Comparison of ENCODE assay signal across 28 cellular contexts in the genomic region with DNA sequence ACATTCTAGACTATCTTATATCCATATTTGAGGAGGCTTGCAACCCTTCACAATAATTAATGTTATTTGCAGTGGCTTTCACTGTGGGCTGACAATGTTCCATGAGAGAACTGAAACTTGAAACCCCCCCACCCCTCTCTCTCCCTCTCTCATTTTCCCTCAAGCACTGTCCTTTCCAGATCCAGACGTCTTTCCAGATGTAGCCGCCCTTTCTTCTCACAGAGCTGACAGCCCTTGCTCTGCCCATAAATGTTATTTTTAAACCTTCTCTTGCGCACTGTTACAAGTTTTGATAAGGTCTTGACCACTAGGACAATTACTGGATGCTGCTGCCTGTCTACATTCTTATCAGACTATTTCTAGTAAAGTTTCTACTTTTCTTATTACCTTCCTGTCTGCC.
"Had no signal": no experiment of that assay in that cellular context is flagged by ENCODE, and none has a peak within 500 bp of the region (broad histone marks: within the 10 kb centered on the region; RNA-seq: fewer than 3 reads in every experiment).

No MANE protein-coding gene starts in this region.

- H3K27ac ChIP-seq: adrenal gland, body of pancreas, colonic mucosa, epithelial cell of prostate, esophagus squamous epithelium, gastroesophageal sphincter had no signal

- ATAC-seq: activated CD4-positive, alpha-beta T cell treated with anti-CD3 and anti-CD28 coated beads for 36 hours; activated CD8-positive, alpha-beta memory T cell treated with anti-CD3 and anti-CD28 coated beads, Interleukin-2, amount 10 ng/mL, durations not matched to agents 7 days and 5 days; activated CD8-positive, alpha-beta T cell treated with anti-CD3 and anti-CD28 coated beads, Interleukin-2, amount 10 ng/mL, durations not matched to agents 7 days and 5 days; activated naive CD8-positive, alpha-beta T cell treated with anti-CD3 and anti-CD28 coated beads, Interleukin-2, amount 50 U/mL, for 24 hours; activated T-cell treated with anti-CD3 and anti-CD28 coated beads, Interleukin-2, amount 50 U/mL, for 72 hours; body of pancreas; gastroesophageal sphincter had no signal

- H3K36me3 ChIP-seq: adrenal gland, colonic mucosa, esophagus squamous epithelium, gastroesophageal sphincter had no signal

- H3K4me1 Mint-ChIP-seq: activated CD4-positive, alpha-beta T cell treated with anti-CD3 and anti-CD28 coated beads for 36 hours; activated CD4-positive, alpha-beta T cell treated with anti-CD3 and anti-CD28 coated beads, Interleukin-2, amount 10 ng/mL, durations not matched to agents 24 days and 14 days; activated CD8-positive, alpha-beta memory T cell treated with anti-CD3 and anti-CD28 coated beads, Interleukin-2, amount 10 ng/mL, durations not matched to agents 7 days and 5 days; activated naive CD4-positive, alpha-beta T cell treated with anti-CD3 and anti-CD28 coated beads, Interleukin-2, amount 50 U/mL, for 24 hours; activated naive CD8-positive, alpha-beta T cell treated with anti-CD3 and anti-CD28 coated beads for 36 hours; activated naive CD8-positive, alpha-beta T cell treated with anti-CD3 and anti-CD28 coated beads, Interleukin-2, amount 50 U/mL, for 24 hours had no signal

- H3K4me3 ChIP-seq: adrenal gland, body of pancreas, colonic mucosa, esophagus squamous epithelium, gastroesophageal sphincter had no signal

- DNase-seq: activated CD4-positive, alpha-beta memory T cell treated with anti-CD3 and anti-CD28 coated beads for 36 hours; activated CD4-positive, alpha-beta T cell treated with anti-CD3 and anti-CD28 coated beads for 36 hours; activated CD4-positive, alpha-beta T cell treated with anti-CD3 and anti-CD28 coated beads, Interleukin-2, amount 10 ng/mL, durations not matched to agents 24 days and 14 days; activated CD4-positive, CD25-positive, alpha-beta regulatory T cell; activated CD4-positive, CD25-positive, alpha-beta regulatory T cell treated with anti-CD3 and anti-CD28 coated beads, Interleukin-2, amount 50 U/mL, for 72 hours; activated CD8-positive, alpha-beta memory T cell treated with anti-CD3 and anti-CD28 coated beads, Interleukin-2, amount 10 ng/mL, durations not matched to agents 7 days and 5 days; activated CD8-positive, alpha-beta memory T cell treated with anti-CD3 and anti-CD28 coated beads, Interleukin-2, amount 50 U/mL, for 4 hours; activated CD8-positive, alpha-beta T cell treated with anti-CD3 and anti-CD28 coated beads, Interleukin-2, amount 10 ng/mL, durations not matched to agents 7 days and 5 days; activated gamma-delta T cell; activated naive CD4-positive, alpha-beta T cell; activated naive CD8-positive, alpha-beta T cell treated with anti-CD3 and anti-CD28 coated beads for 36 hours; activated naive CD8-positive, alpha-beta T cell treated with anti-CD3 and anti-CD28 coated beads, Interleukin-2, amount 50 U/mL, for 24 hours; activated T-cell treated with anti-CD3 and anti-CD28 coated beads, Interleukin-2, amount 50 U/mL, for 1 hour; activated T-cell treated with anti-CD3 and anti-CD28 coated beads, Interleukin-2, amount 50 U/mL, for 72 hours; adrenal gland; amygdala; aorta; body of pancreas; central memory CD4-positive, alpha-beta T cell; cerebellar nuclear complex; colonic mucosa; effector CD8-positive, alpha-beta T cell; esophagus squamous epithelium; foreskin melanocyte; T-helper 2 cell had no signal

- H3K4me1 ChIP-seq: adrenal gland, body of pancreas, colonic mucosa, esophagus squamous epithelium, gastroesophageal sphincter had no signal

- H3K27ac Mint-ChIP-seq: activated CD4-positive, alpha-beta memory T cell treated with anti-CD3 and anti-CD28 coated beads for 36 hours; activated CD4-positive, alpha-beta T cell treated with anti-CD3 and anti-CD28 coated beads for 36 hours; activated CD4-positive, alpha-beta T cell treated with anti-CD3 and anti-CD28 coated beads, Interleukin-2, amount 10 ng/mL, durations not matched to agents 24 days and 14 days; activated CD8-positive, alpha-beta memory T cell treated with anti-CD3 and anti-CD28 coated beads, Interleukin-2, amount 10 ng/mL, durations not matched to agents 7 days and 5 days; activated CD8-positive, alpha-beta T cell treated with anti-CD3 and anti-CD28 coated beads, Interleukin-2, amount 10 ng/mL, durations not matched to agents 7 days and 5 days; activated naive CD4-positive, alpha-beta T cell treated with anti-CD3 and anti-CD28 coated beads, Interleukin-2, amount 50 U/mL, for 24 hours; activated naive CD8-positive, alpha-beta T cell treated with anti-CD3 and anti-CD28 coated beads for 36 hours; activated naive CD8-positive, alpha-beta T cell treated with anti-CD3 and anti-CD28 coated beads, Interleukin-2, amount 50 U/mL, for 24 hours; activated T-cell treated with anti-CD3 and anti-CD28 coated beads, Interleukin-2, amount 50 U/mL, for 72 hours had no signal

- H3K27me3 Mint-ChIP-seq: activated CD4-positive, alpha-beta memory T cell treated with anti-CD3 and anti-CD28 coated beads for 36 hours; activated CD4-positive, alpha-beta T cell treated with anti-CD3 and anti-CD28 coated beads for 36 hours; activated CD4-positive, alpha-beta T cell treated with anti-CD3 and anti-CD28 coated beads, Interleukin-2, amount 10 ng/mL, durations not matched to agents 24 days and 14 days; activated CD8-positive, alpha-beta memory T cell treated with anti-CD3 and anti-CD28 coated beads, Interleukin-2, amount 10 ng/mL, durations not matched to agents 7 days and 5 days; activated naive CD4-positive, alpha-beta T cell treated with anti-CD3 and anti-CD28 coated beads, Interleukin-2, amount 50 U/mL, for 24 hours; activated naive CD8-positive, alpha-beta T cell treated with anti-CD3 and anti-CD28 coated beads for 36 hours; activated naive CD8-positive, alpha-beta T cell treated with anti-CD3 and anti-CD28 coated beads, Interleukin-2, amount 50 U/mL, for 24 hours had no signal

- H3K4me3 Mint-ChIP-seq: activated CD4-positive, alpha-beta memory T cell treated with anti-CD3 and anti-CD28 coated beads for 36 hours; activated CD4-positive, alpha-beta T cell treated with anti-CD3 and anti-CD28 coated beads for 36 hours; activated CD4-positive, alpha-beta T cell treated with anti-CD3 and anti-CD28 coated beads, Interleukin-2, amount 10 ng/mL, durations not matched to agents 24 days and 14 days; activated CD8-positive, alpha-beta memory T cell treated with anti-CD3 and anti-CD28 coated beads, Interleukin-2, amount 10 ng/mL, durations not matched to agents 7 days and 5 days; activated CD8-positive, alpha-beta T cell treated with anti-CD3 and anti-CD28 coated beads, Interleukin-2, amount 10 ng/mL, durations not matched to agents 7 days and 5 days; activated naive CD4-positive, alpha-beta T cell treated with anti-CD3 and anti-CD28 coated beads, Interleukin-2, amount 50 U/mL, for 24 hours; activated naive CD8-positive, alpha-beta T cell treated with anti-CD3 and anti-CD28 coated beads for 36 hours; activated naive CD8-positive, alpha-beta T cell treated with anti-CD3 and anti-CD28 coated beads, Interleukin-2, amount 50 U/mL, for 24 hours; activated T-cell treated with anti-CD3 and anti-CD28 coated beads, Interleukin-2, amount 50 U/mL, for 72 hours had no signal

- H3K9me3 Mint-ChIP-seq: activated CD4-positive, alpha-beta memory T cell treated with anti-CD3 and anti-CD28 coated beads for 36 hours; activated CD4-positive, alpha-beta T cell treated with anti-CD3 and anti-CD28 coated beads, Interleukin-2, amount 10 ng/mL, durations not matched to agents 24 days and 14 days; activated naive CD4-positive, alpha-beta T cell treated with anti-CD3 and anti-CD28 coated beads, Interleukin-2, amount 50 U/mL, for 24 hours; activated naive CD8-positive, alpha-beta T cell treated with anti-CD3 and anti-CD28 coated beads for 36 hours; activated naive CD8-positive, alpha-beta T cell treated with anti-CD3 and anti-CD28 coated beads, Interleukin-2, amount 50 U/mL, for 24 hours had no signal

- H3K36me3 Mint-ChIP-seq: activated CD4-positive, alpha-beta memory T cell treated with anti-CD3 and anti-CD28 coated beads for 36 hours; activated CD8-positive, alpha-beta memory T cell treated with anti-CD3 and anti-CD28 coated beads, Interleukin-2, amount 10 ng/mL, durations not matched to agents 7 days and 5 days; activated naive CD4-positive, alpha-beta T cell treated with anti-CD3 and anti-CD28 coated beads, Interleukin-2, amount 50 U/mL, for 24 hours; activated naive CD8-positive, alpha-beta T cell treated with anti-CD3 and anti-CD28 coated beads for 36 hours had no signal

- H3K27me3 ChIP-seq: adrenal gland, body of pancreas, colonic mucosa, esophagus squamous epithelium, gastroesophageal sphincter had no signal

- H3K9me3 ChIP-seq: adrenal gland, body of pancreas, colonic mucosa, esophagus squamous epithelium, gastroesophageal sphincter had no signal
